In genomic region chr4:184096561-184097239, GRCh38 we compare ENCODE assay signal across 11 cellular contexts.
DNase-seq lines count a peak whose midpoint lies in the region; ATAC-seq and TF ChIP-seq lines count a peak whose summit lies in the region.
"Had no signal": no experiment of that assay in that cellular context is flagged by ENCODE, and none has a peak within 500 bp of the region (broad histone marks: within the 10 kb centered on the region; RNA-seq: fewer than 3 reads in every experiment).

No MANE protein-coding gene starts in this region.

- peak overlapping the region; percentile 72 for H3K4me3 Mint-ChIP-seq in CD8-positive, alpha-beta T cell
- peak overlapping the region; percentile 49 for H3K4me3 Mint-ChIP-seq in activated CD8-positive, alpha-beta T cell treated with anti-CD3 and anti-CD28 coated beads for 36 hours

- H3K9me3 Mint-ChIP-seq in CD8-positive, alpha-beta T cell = no peaks in the 10 kb centered on the region
- no peaks in the 10 kb centered on the region for H3K9me3 Mint-ChIP-seq in activated CD8-positive, alpha-beta T cell treated with anti-CD3 and anti-CD28 coated beads for 36 hours

- no peaks in the 10 kb centered on the region for H3K27me3 ChIP-seq in CD8-positive, alpha-beta T cell (ENCODE audit: insufficient read depth, low read length)
- peaks cover 0 to 8% (median 2%) of the 10 kb centered on the region in 3 donors for H3K27me3 ChIP-seq in gastrocnemius medialis
- H3K27me3 ChIP-seq: colonic mucosa had no signal

- H3K27me3 Mint-ChIP-seq in CD8-positive, alpha-beta T cell (ENCODE audit: low read depth) = peaks cover 29% of the 10 kb centered on the region
- H3K27me3 Mint-ChIP-seq in activated CD8-positive, alpha-beta T cell treated with anti-CD3 and anti-CD28 coated beads for 36 hours = peaks cover 16% of the 10 kb centered on the region

- no peak for TF ChIP-seq CTCF in CD8-positive, alpha-beta T cell (IDR thresholded peaks at IDR 0.05)
- no peak for TF ChIP-seq CTCF in activated CD8-positive, alpha-beta T cell treated with anti-CD3 and anti-CD28 coated beads for 36 hours (IDR thresholded peaks at IDR 0.05)
- TF ChIP-seq CTCF in gastrocnemius medialis (IDR thresholded peaks at IDR 0.05 in 4 of 5, conservative IDR thresholded peaks at IDR 0.05 in 1 of 5) = no peak

- peaks cover 5% of the 10 kb centered on the region for H3K4me1 Mint-ChIP-seq in CD8-positive, alpha-beta T cell (ENCODE audit: low read depth)
- H3K4me1 Mint-ChIP-seq in activated CD8-positive, alpha-beta T cell treated with anti-CD3 and anti-CD28 coated beads for 36 hours (ENCODE audit: low read depth) = no peaks in the 10 kb centered on the region

- no peak overlapping the region for H3K27ac Mint-ChIP-seq in CD8-positive, alpha-beta T cell
- no peak overlapping the region for H3K27ac Mint-ChIP-seq in activated CD8-positive, alpha-beta T cell treated with anti-CD3 and anti-CD28 coated beads for 36 hours

- POLR2A ChIA-PET in CD8-positive, alpha-beta T cell (lab: Charles Lee) = no interaction called here
- POLR2A ChIA-PET in activated CD8-positive, alpha-beta T cell treated with anti-CD3 and anti-CD28 coated beads for 36 hours (lab: Charles Lee) = no interaction called here

- no peak for ATAC-seq in CD8-positive, alpha-beta T cell
- ATAC-seq in activated CD8-positive, alpha-beta T cell treated with anti-CD3 and anti-CD28 coated beads for 36 hours = no peak
- no peak for ATAC-seq in gastrocnemius medialis
- no peak for ATAC-seq in GM18907 (IDR thresholded peaks at IDR 0.05; ENCODE audit: unreplicated experiment)

- intact Hi-C loops in CD8-positive, alpha-beta T cell (cut with DNase I, micrococcal nuclease) = loop anchor here in 1 of 2 experiments (5.0 kb wide), 1 partner anchor 624 kb away; no protein-coding TSS in a partner anchor
- intact Hi-C loops in activated CD8-positive, alpha-beta T cell treated with anti-CD3 and anti-CD28 coated beads for 36 hours (cut with micrococcal nuclease) = no loop called here
- intact Hi-C loops in gastrocnemius medialis (cut with DNase I; ENCODE audit: low total_unique reads) = no loop called here

- CTCF ChIA-PET in CD8-positive, alpha-beta T cell (lab: Charles Lee) = no interaction called here
- CTCF ChIA-PET in activated CD8-positive, alpha-beta T cell treated with anti-CD3 and anti-CD28 coated beads for 36 hours (lab: Charles Lee) = interaction anchor here (1.4 to 3.9 kb wide), 4 partner anchors 9 to 257 kb away, joined by 3 to 21 read pairs (median 4); no protein-coding TSS in a partner anchor

- H3K4me1 ChIP-seq in CD8-positive, alpha-beta T cell (ENCODE audit: insufficient read depth, low read length) = no peaks in the 10 kb centered on the region
- no peaks in the 10 kb centered on the region for H3K4me1 ChIP-seq in gastrocnemius medialis
- H3K4me1 ChIP-seq: colonic mucosa had no signal

- no peak overlapping the region for H3K27ac ChIP-seq in CD8-positive, alpha-beta T cell (ENCODE audit: low read depth, low read length)
- H3K27ac ChIP-seq in gastrocnemius medialis = no peak overlapping the region
- H3K27ac ChIP-seq: colonic mucosa had no signal

- no peaks in the 10 kb centered on the region for H3K36me3 ChIP-seq in CD8-positive, alpha-beta T cell (ENCODE audit: insufficient read depth, low read length)
- no peaks in the 10 kb centered on the region for H3K36me3 ChIP-seq in gastrocnemius medialis
- H3K36me3 ChIP-seq: colonic mucosa had no signal

- H3K9me3 ChIP-seq in CD8-positive, alpha-beta T cell (ENCODE audit: low read length) = no peaks in the 10 kb centered on the region
- H3K9me3 ChIP-seq in gastrocnemius medialis = no peaks in the 10 kb centered on the region
- H3K9me3 ChIP-seq: colonic mucosa had no signal

- TF ChIP-seq POLR2A in gastrocnemius medialis (IDR thresholded peaks at IDR 0.05) = no peak

- peak in 1 of 7 experiments; percentile 17 for DNase-seq in CD8-positive, alpha-beta T cell
- no peak for DNase-seq in activated CD8-positive, alpha-beta T cell treated with anti-CD3 and anti-CD28 coated beads for 36 hours
- peak; percentile 27 for DNase-seq in fibroblast of the conjunctiva (ENCODE audit: low read depth)
- DNase-seq in gastrocnemius medialis = no peak
- no peak for DNase-seq in DMS53 treated with DMSO at 0.1 percent for 48 hours (lab: John Stamatoyannopoulos, UW; ENCODE audit: unreplicated experiment)
- no peak for DNase-seq in NCI-H345 treated with DMSO at 0.1 percent for 48 hours (lab: John Stamatoyannopoulos, UW; ENCODE audit: unreplicated experiment)
- DNase-seq in central memory CD4-positive, alpha-beta T cell = no peak
- DNase-seq: NCI-H2081 treated with DMSO at 0.1 percent for 48 hours, SHP77 treated with DMSO at 0.1 percent for 48 hours had no signal

- no peaks in the 10 kb centered on the region for H3K36me3 Mint-ChIP-seq in CD8-positive, alpha-beta T cell
- H3K36me3 Mint-ChIP-seq in activated CD8-positive, alpha-beta T cell treated with anti-CD3 and anti-CD28 coated beads for 36 hours (ENCODE audit: low read depth) = no peaks in the 10 kb centered on the region

- in situ Hi-C loops in gastrocnemius medialis (cut with MboI; ENCODE audit: low sequenced_read_pairs in 4 of 4) = loop anchor here in 1 of 4 donors (10.0 kb wide), 1 partner anchor 252 kb away; no protein-coding TSS in a partner anchor

- no peak overlapping the region for H3K4me3 ChIP-seq in CD8-positive, alpha-beta T cell (ENCODE audit: low read depth, low read length)
- H3K4me3 ChIP-seq in gastrocnemius medialis = peak overlapping the region; percentile 35 to 54 (median 36)
- H3K4me3 ChIP-seq: colonic mucosa had no signal
